1 cellular context compared by ENCODE assay signal in the genomic region with DNA sequence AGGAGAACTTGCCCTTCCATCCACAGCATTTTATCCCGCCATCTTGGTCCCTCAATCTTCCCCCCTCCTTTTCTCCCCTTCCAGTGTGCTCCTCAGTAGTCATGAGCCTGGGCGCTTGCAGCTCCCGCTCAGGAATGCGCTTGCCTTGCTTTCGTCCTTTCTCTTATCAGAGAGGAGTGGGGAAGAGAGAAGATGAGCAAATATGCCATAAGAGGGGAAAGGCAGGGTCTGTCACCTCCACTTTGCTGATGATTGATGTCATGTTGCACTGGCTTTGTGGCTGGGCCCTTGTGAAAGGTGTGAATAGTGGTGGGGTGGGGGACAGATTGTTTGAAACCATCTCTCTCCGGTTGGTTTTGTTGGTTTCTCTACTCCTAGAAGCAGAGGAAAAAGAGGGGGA.
TF ChIP-seq lines count a peak whose summit lies in the region.

No MANE protein-coding gene starts in this region.

TF ChIP-seq in GM23338, 12 proteins besides CTCF, POLR2A, EP300 and RAD21 (continued from another document):
- TF ChIP-seq, protein P1, sequence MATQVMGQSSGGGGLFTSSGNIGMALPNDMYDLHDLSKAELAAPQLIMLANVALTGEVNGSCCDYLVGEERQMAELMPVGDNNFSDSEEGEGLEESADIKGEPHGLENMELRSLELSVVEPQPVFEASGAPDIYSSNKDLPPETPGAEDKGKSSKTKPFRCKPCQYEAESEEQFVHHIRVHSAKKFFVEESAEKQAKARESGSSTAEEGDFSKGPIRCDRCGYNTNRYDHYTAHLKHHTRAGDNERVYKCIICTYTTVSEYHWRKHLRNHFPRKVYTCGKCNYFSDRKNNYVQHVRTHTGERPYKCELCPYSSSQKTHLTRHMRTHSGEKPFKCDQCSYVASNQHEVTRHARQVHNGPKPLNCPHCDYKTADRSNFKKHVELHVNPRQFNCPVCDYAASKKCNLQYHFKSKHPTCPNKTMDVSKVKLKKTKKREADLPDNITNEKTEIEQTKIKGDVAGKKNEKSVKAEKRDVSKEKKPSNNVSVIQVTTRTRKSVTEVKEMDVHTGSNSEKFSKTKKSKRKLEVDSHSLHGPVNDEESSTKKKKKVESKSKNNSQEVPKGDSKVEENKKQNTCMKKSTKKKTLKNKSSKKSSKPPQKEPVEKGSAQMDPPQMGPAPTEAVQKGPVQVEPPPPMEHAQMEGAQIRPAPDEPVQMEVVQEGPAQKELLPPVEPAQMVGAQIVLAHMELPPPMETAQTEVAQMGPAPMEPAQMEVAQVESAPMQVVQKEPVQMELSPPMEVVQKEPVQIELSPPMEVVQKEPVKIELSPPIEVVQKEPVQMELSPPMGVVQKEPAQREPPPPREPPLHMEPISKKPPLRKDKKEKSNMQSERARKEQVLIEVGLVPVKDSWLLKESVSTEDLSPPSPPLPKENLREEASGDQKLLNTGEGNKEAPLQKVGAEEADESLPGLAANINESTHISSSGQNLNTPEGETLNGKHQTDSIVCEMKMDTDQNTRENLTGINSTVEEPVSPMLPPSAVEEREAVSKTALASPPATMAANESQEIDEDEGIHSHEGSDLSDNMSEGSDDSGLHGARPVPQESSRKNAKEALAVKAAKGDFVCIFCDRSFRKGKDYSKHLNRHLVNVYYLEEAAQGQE (IDR thresholded peaks at IDR 0.05; ENCODE audit: unreplicated experiment): no peak
- TF ChIP-seq, protein P2, sequence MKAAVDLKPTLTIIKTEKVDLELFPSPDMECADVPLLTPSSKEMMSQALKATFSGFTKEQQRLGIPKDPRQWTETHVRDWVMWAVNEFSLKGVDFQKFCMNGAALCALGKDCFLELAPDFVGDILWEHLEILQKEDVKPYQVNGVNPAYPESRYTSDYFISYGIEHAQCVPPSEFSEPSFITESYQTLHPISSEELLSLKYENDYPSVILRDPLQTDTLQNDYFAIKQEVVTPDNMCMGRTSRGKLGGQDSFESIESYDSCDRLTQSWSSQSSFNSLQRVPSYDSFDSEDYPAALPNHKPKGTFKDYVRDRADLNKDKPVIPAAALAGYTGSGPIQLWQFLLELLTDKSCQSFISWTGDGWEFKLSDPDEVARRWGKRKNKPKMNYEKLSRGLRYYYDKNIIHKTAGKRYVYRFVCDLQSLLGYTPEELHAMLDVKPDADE (IDR thresholded peaks at IDR 0.05): no peak
- TF ChIP-seq NANOG (IDR thresholded peaks at IDR 0.05; ENCODE audit: borderline replicate concordance) (no peak), EZH2 (IDR thresholded peaks at IDR 0.05; ENCODE audit: low read depth, unreplicated experiment) (no peak), ZNF114 (CRISPR knock-in tag; IDR thresholded peaks at IDR 0.05) (no peak), JUNB (IDR thresholded peaks at IDR 0.05; ENCODE audit: unreplicated experiment) (no peak), STAT1 (IDR thresholded peaks at IDR 0.05; ENCODE audit: unreplicated experiment) (no peak), CREB1 (CRISPR knock-in tag; IDR thresholded peaks at IDR 0.05; ENCODE audit: low read depth) (no peak), POLR2AphosphoS5 (IDR thresholded peaks at IDR 0.05; ENCODE audit: low read depth) (no peak), EZH2phosphoT487 (IDR thresholded peaks at IDR 0.05; ENCODE audit: unreplicated experiment) (no peak)
- TF ChIP-seq, protein P3, sequence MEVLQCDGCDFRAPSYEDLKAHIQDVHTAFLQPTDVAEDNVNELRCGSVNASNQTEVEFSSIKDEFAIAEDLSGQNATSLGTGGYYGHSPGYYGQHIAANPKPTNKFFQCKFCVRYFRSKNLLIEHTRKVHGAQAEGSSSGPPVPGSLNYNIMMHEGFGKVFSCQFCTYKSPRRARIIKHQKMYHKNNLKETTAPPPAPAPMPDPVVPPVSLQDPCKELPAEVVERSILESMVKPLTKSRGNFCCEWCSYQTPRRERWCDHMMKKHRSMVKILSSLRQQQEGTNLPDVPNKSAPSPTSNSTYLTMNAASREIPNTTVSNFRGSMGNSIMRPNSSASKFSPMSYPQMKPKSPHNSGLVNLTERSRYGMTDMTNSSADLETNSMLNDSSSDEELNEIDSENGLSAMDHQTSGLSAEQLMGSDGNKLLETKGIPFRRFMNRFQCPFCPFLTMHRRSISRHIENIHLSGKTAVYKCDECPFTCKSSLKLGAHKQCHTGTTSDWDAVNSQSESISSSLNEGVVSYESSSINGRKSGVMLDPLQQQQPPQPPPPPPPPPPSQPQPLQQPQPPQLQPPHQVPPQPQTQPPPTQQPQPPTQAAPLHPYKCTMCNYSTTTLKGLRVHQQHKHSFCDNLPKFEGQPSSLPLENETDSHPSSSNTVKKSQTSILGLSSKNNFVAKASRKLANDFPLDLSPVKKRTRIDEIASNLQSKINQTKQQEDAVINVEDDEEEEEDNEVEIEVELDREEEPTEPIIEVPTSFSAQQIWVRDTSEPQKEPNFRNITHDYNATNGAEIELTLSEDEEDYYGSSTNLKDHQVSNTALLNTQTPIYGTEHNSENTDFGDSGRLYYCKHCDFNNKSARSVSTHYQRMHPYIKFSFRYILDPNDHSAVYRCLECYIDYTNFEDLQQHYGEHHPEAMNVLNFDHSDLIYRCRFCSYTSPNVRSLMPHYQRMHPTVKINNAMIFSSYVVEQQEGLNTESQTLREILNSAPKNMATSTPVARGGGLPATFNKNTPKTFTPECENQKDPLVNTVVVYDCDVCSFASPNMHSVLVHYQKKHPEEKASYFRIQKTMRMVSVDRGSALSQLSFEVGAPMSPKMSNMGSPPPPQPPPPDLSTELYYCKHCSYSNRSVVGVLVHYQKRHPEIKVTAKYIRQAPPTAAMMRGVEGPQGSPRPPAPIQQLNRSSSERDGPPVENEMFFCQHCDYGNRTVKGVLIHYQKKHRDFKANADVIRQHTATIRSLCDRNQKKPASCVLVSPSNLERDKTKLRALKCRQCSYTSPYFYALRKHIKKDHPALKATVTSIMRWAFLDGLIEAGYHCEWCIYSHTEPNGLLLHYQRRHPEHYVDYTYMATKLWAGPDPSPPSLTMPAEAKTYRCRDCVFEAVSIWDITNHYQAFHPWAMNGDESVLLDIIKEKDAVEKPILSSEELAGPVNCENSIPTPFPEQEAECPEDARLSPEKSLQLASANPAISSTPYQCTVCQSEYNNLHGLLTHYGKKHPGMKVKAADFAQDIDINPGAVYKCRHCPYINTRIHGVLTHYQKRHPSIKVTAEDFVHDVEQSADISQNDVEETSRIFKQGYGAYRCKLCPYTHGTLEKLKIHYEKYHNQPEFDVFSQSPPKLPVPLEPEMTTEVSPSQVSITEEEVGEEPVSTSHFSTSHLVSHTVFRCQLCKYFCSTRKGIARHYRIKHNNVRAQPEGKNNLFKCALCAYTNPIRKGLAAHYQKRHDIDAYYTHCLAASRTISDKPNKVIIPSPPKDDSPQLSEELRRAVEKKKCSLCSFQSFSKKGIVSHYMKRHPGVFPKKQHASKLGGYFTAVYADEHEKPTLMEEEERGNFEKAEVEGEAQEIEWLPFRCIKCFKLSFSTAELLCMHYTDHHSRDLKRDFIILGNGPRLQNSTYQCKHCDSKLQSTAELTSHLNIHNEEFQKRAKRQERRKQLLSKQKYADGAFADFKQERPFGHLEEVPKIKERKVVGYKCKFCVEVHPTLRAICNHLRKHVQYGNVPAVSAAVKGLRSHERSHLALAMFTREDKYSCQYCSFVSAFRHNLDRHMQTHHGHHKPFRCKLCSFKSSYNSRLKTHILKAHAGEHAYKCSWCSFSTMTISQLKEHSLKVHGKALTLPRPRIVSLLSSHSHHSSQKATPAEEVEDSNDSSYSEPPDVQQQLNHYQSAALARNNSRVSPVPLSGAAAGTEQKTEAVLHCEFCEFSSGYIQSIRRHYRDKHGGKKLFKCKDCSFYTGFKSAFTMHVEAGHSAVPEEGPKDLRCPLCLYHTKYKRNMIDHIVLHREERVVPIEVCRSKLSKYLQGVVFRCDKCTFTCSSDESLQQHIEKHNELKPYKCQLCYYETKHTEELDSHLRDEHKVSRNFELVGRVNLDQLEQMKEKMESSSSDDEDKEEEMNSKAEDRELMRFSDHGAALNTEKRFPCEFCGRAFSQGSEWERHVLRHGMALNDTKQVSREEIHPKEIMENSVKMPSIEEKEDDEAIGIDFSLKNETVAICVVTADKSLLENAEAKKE (CRISPR knock-in tag; IDR thresholded peaks at IDR 0.05): no peak
